ENCODE assay signal across 24 cellular contexts in genomic region chr10:74365109-74365508, GRCh38.
"Had no signal": no experiment of that assay in that cellular context is flagged by ENCODE, and none has a peak within 500 bp of the region (broad histone marks: within the 10 kb centered on the region; RNA-seq: fewer than 3 reads in every experiment).

No MANE protein-coding gene starts in this region.

- H3K27me3 ChIP-seq: neutrophil, suprapubic skin, vagina had no signal

- H3K27me3 Mint-ChIP-seq: memory B cell; naive B cell; natural killer cell treated with Interleukin-12 subunit alpha and Interleukin-12 subunit beta and Interleukin-15 and Interleukin-18, amount 100 ng/mL, for 72 hours; progenitor cell of endocrine pancreas had no signal

- H3K27ac ChIP-seq: lower lobe of right lung, neutrophil, parathyroid adenoma, suprapubic skin, vagina had no signal

- H3K79me2 ChIP-seq: parathyroid adenoma had no signal

- H3K4me3 ChIP-seq: lower lobe of right lung, mucosa of descending colon, smooth muscle cell, suprapubic skin, vagina had no signal

- H3K4me2 ChIP-seq: smooth muscle cell had no signal

- DNase-seq: cortex of kidney; left ventricle myocardium superior; lower lobe of right lung; mucosa of descending colon; naive B cell; stimulated activated CD4-positive, alpha-beta T cell treated with anti-CD3 and anti-CD28 coated beads, Interleukin-12 subunit alpha, Interleukin-12 subunit beta, amount 100 ng/mL, for 4 hours; stimulated activated CD4-positive, alpha-beta T cell treated with anti-CD3 and anti-CD28 coated beads, Interleukin-1b, Interleukin-23, amount 100 ng/mL, for 48 hours; stimulated activated CD4-positive, alpha-beta T cell treated with anti-CD3 and anti-CD28 coated beads, Interleukin-4, amount 100 ng/mL, for 1 hour; stimulated activated CD8-positive, alpha-beta memory T cell treated with anti-CD3 and anti-CD28 coated beads, Interleukin-4, amount 100 ng/mL, for 48 hours; stimulated activated naive CD4-positive, alpha-beta T cell treated with Interleukin-2 at 50 U/mL for 16 hours; trophoblast cell had no signal

- ATAC-seq: lower lobe of right lung; mucosa of descending colon; natural killer cell treated with Interleukin-12 subunit alpha and Interleukin-12 subunit beta and Interleukin-15 and Interleukin-18, amount 100 ng/mL, for 72 hours; sciatic nerve had no signal

- H3K27ac Mint-ChIP-seq: memory B cell; natural killer cell treated with Interleukin-12 subunit alpha and Interleukin-12 subunit beta and Interleukin-15 and Interleukin-18, amount 100 ng/mL, for 72 hours had no signal

- H3K9ac ChIP-seq: parathyroid adenoma had no signal

- H3K4me3 Mint-ChIP-seq: memory B cell; mesothelial cell of epicardium; naive B cell; natural killer cell treated with Interleukin-12 subunit alpha and Interleukin-12 subunit beta and Interleukin-15 and Interleukin-18, amount 100 ng/mL, for 72 hours; neural crest cell had no signal

- H3K36me3 ChIP-seq: lower lobe of right lung had no signal

- H3K4me1 ChIP-seq: lower lobe of right lung, parathyroid adenoma, suprapubic skin, vagina had no signal

- FAIRE-seq: frontal cortex, keratinocyte had no signal
